In genomic region chr21:35619184-35619583, GRCh38 we compare ENCODE assay signal across 1 cellular context.
TF ChIP-seq lines count a peak whose summit lies in the region.

No MANE protein-coding gene starts in this region.

TF ChIP-seq in SK-N-SH, 30 proteins besides CTCF, POLR2A, EP300 and RAD21 (continued from another document):
- TF ChIP-seq TCF12 (IDR thresholded peaks at IDR 0.05) (peak; percentile 78), FOSL2 (IDR thresholded peaks at IDR 0.05; ENCODE audit: borderline replicate concordance, low read depth) (peak; percentile 80; the same call in 1 of the 2 replicates), MAX (IDR thresholded peaks at IDR 0.05; ENCODE audit: low read depth) (no peak), RCOR1 (IDR thresholded peaks at IDR 0.05; ENCODE audit: low read length) (no peak), CHD2 (IDR thresholded peaks at IDR 0.05; ENCODE audit: low read length, partially characterized antibody) (no peak), TAF1 (IDR thresholded peaks at IDR 0.05; ENCODE audit: borderline replicate concordance, low read depth, low read length) (no peak), ELF1 (IDR thresholded peaks at IDR 0.05) (no peak), TEAD4 (IDR thresholded peaks at IDR 0.05; ENCODE audit: borderline replicate concordance, insufficient read depth) (peak; percentile 53; the same call in 1 of the 2 replicates)
